In genomic region chr6:75012018-75012417, GRCh38 we compare ENCODE assay signal across 24 cellular contexts.
"Had no signal": no experiment of that assay in that cellular context is flagged by ENCODE, and none has a peak within 500 bp of the region (broad histone marks: within the 10 kb centered on the region; RNA-seq: fewer than 3 reads in every experiment).

No MANE protein-coding gene starts in this region.

- ATAC-seq: activated CD4-positive, alpha-beta T cell treated with anti-CD3 and anti-CD28 coated beads for 36 hours; activated T-helper 17 cell treated with anti-CD3 and anti-CD28 coated beads, Interleukin-2, amount 50 U/mL, for 72 hours; Panc1; Right ventricle myocardium inferior had no signal

- H3K27me3 ChIP-seq: breast epithelium had no signal

- H3K4me1 ChIP-seq: breast epithelium had no signal

- H3K4me3 ChIP-seq: breast epithelium, SK-N-MC had no signal

- H3K9me3 ChIP-seq: breast epithelium had no signal

- DNase-seq: activated CD4-positive, alpha-beta memory T cell treated with anti-CD3 and anti-CD28 coated beads, Interleukin-2, amount 10 ng/mL, durations not matched to agents 7 days and 5 days; activated CD4-positive, alpha-beta T cell treated with anti-CD3 and anti-CD28 coated beads for 36 hours; activated CD4-positive, alpha-beta T cell treated with anti-CD3 and anti-CD28 coated beads, Interleukin-2, amount 50 U/mL, for 1 hour; activated gamma-delta T cell; activated naive CD4-positive, alpha-beta T cell treated with anti-CD3 and anti-CD28 coated beads for 36 hours; activated T-cell treated with anti-CD3 and anti-CD28 coated beads for 4 hours; activated T-cell treated with anti-CD3 and anti-CD28 coated beads, Interleukin-2, amount 50 U/mL, for 48 hours; caudate nucleus; NCI-H1092; NCI-H1417; NCI-H1930; NCI-H2107; NCI-H2171 treated with DMSO at 0.1 percent for 48 hours; NCI-H226; NCI-H526 treated with DMSO at 0.1 percent for 48 hours; NCI-H82; OCI-M1; RPMI8226; T-helper 1 cell had no signal

- H3K36me3 ChIP-seq: breast epithelium had no signal
